Comparison of ENCODE assay signal across 8 cellular contexts in the genomic region with DNA sequence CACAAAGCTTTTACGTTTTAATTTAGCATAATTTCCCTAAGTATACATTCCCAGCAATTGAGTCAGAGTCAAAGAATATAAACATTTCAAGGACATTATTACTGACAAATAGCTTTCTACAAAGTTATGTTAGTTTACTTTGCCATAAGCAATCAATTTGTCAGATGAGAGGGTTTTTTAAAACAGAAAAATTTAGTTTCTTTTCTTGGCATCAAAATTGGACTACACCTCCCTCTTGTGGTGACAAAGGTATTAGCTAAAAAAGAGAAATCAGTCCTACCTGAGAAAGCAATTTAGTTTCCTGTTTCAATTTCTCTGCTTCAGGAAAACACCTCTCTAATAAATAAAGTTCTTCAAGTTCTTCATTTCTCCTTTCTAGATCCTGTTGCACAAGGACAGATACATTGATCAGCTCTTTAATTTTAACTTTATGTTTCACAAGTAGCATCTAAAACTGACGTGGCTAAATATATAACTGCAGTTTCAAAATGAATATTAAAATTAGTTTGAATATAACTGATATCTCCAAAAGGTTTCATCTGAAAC. TPM values are rescaled to one million over a fixed set of nuclear protein-coding genes. Genes with fewer than 3 reads are reported as not detected.
DNase-seq lines count a peak whose midpoint lies in the region; ATAC-seq lines count a peak whose summit lies in the region.

No MANE protein-coding gene starts in this region.

- DNase-seq in activated CD4-positive, CD25-positive, alpha-beta regulatory T cell (lab: John Stamatoyannopoulos, UW), result no peak
- peak; percentile 47 for DNase-seq in M059J (ENCODE audit: low read depth)
- peak; percentile 38 for DNase-seq in amniotic epithelial cell (ENCODE audit: low read depth)
- peak; percentile 23 for DNase-seq in kidney glomerular epithelial cell (lab: John Stamatoyannopoulos, UW)
- no peak for DNase-seq in medulla oblongata (ENCODE audit: extremely low spot score)

- ATAC-seq in activated CD4-positive, CD25-positive, alpha-beta regulatory T cell treated with anti-CD3 and anti-CD28 coated beads, Interleukin-2, amount 50 U/mL, for 24 hours, result peak; percentile 32 to 43
- ATAC-seq in GM21717 (IDR thresholded peaks at IDR 0.05; ENCODE audit: unreplicated experiment) (peak; percentile 60), HG03457 (IDR thresholded peaks at IDR 0.05; ENCODE audit: unreplicated experiment) (no peak)

RNA-seq across cellular contexts. Expression of a gene that starts 39.9 kb away (rescaled TPM):
- 0.39 and 0.59 TPM in 2 replicates for total RNA-seq in M059J (2014; rRNA removed; shearing (Covaris generic))

RNA-seq across cellular contexts. Expression of a gene that starts 39.9 kb away (rescaled TPM):
- 49.3 and 50.8 TPM in 2 replicates for total RNA-seq in M059J (2014; rRNA removed; shearing (Covaris generic))

Comparison
In these comparisons a context has a peak if more than half of its experiments do, and no peak if none do; other contexts are left out.
1. DNase-seq: peak in M059J (single experiment), amniotic epithelial cell (single experiment) and kidney glomerular epithelial cell (single experiment); none in activated CD4-positive, CD25-positive, alpha-beta regulatory T cell (0 of 4) and medulla oblongata (single experiment).